Comparison of ENCODE assay signal across 16 cellular contexts in genomic region chr19:850979-851335, GRCh38. TPM values are rescaled to one million over a fixed set of nuclear protein-coding genes. Genes with fewer than 3 reads are reported as not detected.
DNase-seq lines count a peak whose midpoint lies in the region; ATAC-seq, FAIRE-seq and TF ChIP-seq lines count a peak whose summit lies in the region.
"Had no signal": no experiment of that assay in that cellular context is flagged by ENCODE, and none has a peak within 500 bp of the region (broad histone marks: within the 10 kb centered on the region; RNA-seq: fewer than 3 reads in every experiment).

No MANE protein-coding gene starts in this region.

- DNase-seq in left ventricle myocardium inferior = no peak
- DNase-seq in cardiac septum (ENCODE audit: low spot score) = no peak
- no peak for DNase-seq in esophagus squamous epithelium (lab: John Stamatoyannopoulos, UW)
- peak in 1 of 6 donors; percentile 58 for DNase-seq in pancreas
- DNase-seq in dedifferentiated amniotic fluid mesenchymal stem cell (ENCODE audit: extremely low spot score) = no peak
- DNase-seq: activated CD4-positive, CD25-positive, alpha-beta regulatory T cell; activated T-cell treated with anti-CD3 and anti-CD28 coated beads for 4 hours; effector CD4-positive, alpha-beta T cell; NCI-H2081 had no signal

- no peak for TF ChIP-seq POLR2A in esophagus squamous epithelium (IDR thresholded peaks at IDR 0.05)

- H3K9me3 ChIP-seq in left ventricle myocardium inferior (replicated peaks) (no peaks in the 10 kb centered on the region), esophagus squamous epithelium (no peaks in the 10 kb centered on the region), pancreas (no peaks in the 10 kb centered on the region)

- H3K27me3 ChIP-seq in left ventricle myocardium inferior (ENCODE audit: low read depth) = peaks cover 75% of the 10 kb centered on the region
- peaks cover 0 to 93% (median 1%) of the 10 kb centered on the region in 4 donors for H3K27me3 ChIP-seq in esophagus squamous epithelium
- H3K27me3 ChIP-seq in pancreas = peaks cover 0 to 7% (median 0%) of the 10 kb centered on the region in 4 donors

- peak overlapping the region; percentile 48 for H3K4me3 ChIP-seq in left ventricle myocardium inferior
- peak overlapping the region in 1 of 4 donors; percentile 47 for H3K4me3 ChIP-seq in esophagus squamous epithelium
- H3K4me3 ChIP-seq in pancreas = no peak overlapping the region
- H3K4me3 ChIP-seq in urinary bladder (ENCODE audit: low read depth, low read length) = no peak overlapping the region

- 6 to 67% methylated on average over 1 to 5 of the region's 13 CpGs for WGBS in esophagus squamous epithelium, 2 donors
- 34 to 50% methylated on average over 13 of the region's 13 CpGs for WGBS in pancreas, 2 donors
- 35% methylated on average over 13 of the region's 13 CpGs for WGBS in urinary bladder

- FAIRE-seq in pancreas (lab: Jason Lieb, UNC) = no peak

- no peak for ATAC-seq in pancreas
- ATAC-seq in GM21447 (IDR thresholded peaks at IDR 0.05; ENCODE audit: unreplicated experiment) = no peak
- ATAC-seq in HG03457 (IDR thresholded peaks at IDR 0.05; ENCODE audit: unreplicated experiment) = no peak

- H3K27ac ChIP-seq in left ventricle myocardium inferior (replicated peaks) = peak overlapping the region; percentile 80
- H3K27ac ChIP-seq in esophagus squamous epithelium = peak overlapping the region; percentile 26 to 90 (median 78)
- peak overlapping the region; percentile 45 to 68 (median 60) for H3K27ac ChIP-seq in pancreas
- peak overlapping the region; percentile 83 for H3K27ac ChIP-seq in urinary bladder (ENCODE audit: low read depth)

- TF ChIP-seq CTCF in left ventricle myocardium inferior (IDR thresholded peaks at IDR 0.05; ENCODE audit: borderline replicate concordance) (no peak), esophagus squamous epithelium (IDR thresholded peaks at IDR 0.05) (no peak), pancreas (IDR thresholded peaks at IDR 0.05) (no peak)

- intact Hi-C loops in left ventricle myocardium inferior (cut with micrococcal nuclease) (no loop called here), cardiac septum (cut with DNase I) (no loop called here), esophagus squamous epithelium (cut with DNase I) (loop anchor here (10.0 kb wide), 2 partner anchors 76 to 134 kb away; partner anchors contain the start of gene WDR18), pancreas (cut with DNase I) (no loop called here)

- H3K36me3 ChIP-seq in left ventricle myocardium inferior (no peaks in the 10 kb centered on the region), esophagus squamous epithelium (no peaks in the 10 kb centered on the region), pancreas (no peaks in the 10 kb centered on the region), urinary bladder (ENCODE audit: insufficient read depth) (no peaks in the 10 kb centered on the region)

- peaks cover 32% of the 10 kb centered on the region for H3K4me1 ChIP-seq in left ventricle myocardium inferior
- H3K4me1 ChIP-seq in esophagus squamous epithelium = peaks cover 15 to 40% (median 16%) of the 10 kb centered on the region in 3 donors
- H3K4me1 ChIP-seq in pancreas = peaks cover 0 to 5% (median 0%) of the 10 kb centered on the region in 3 donors
- peaks cover 3% of the 10 kb centered on the region for H3K4me1 ChIP-seq in urinary bladder (ENCODE audit: insufficient read depth)

RNA-seq across cellular contexts. Expression of gene ELANE, which starts 1.1 kb away (rescaled TPM):
- total RNA-seq in left ventricle myocardium inferior (0.58 TPM), cardiac septum (0.54 TPM), esophagus squamous epithelium (under 1 TPM in 1 of 4 donors, not detected in 3; 0.95 TPM), pancreas (under 1 TPM in 2 of 6 donors, not detected in 4; 0.16 to 0.35 TPM), urinary bladder (not detected)
- polyA plus RNA-seq in pancreas (under 1 TPM; 0.19 to 0.57 TPM), urinary bladder (5.7 TPM)
- total RNA-seq: A673, Calu3, progenitor cell of endocrine pancreas had no signal

RNA-seq across cellular contexts. Expression of gene CFD, which starts 8.5 kb away (rescaled TPM):
- 200 TPM for total RNA-seq in left ventricle myocardium inferior
- total RNA-seq in cardiac septum = 31.0 TPM
- total RNA-seq in esophagus squamous epithelium = 100 to 1,000 TPM in 2 of 4 donors, 10 to 100 TPM in 2; 52.2 to 883 (median 129) TPM
- 10 to 100 TPM in 2 of 6 donors, 1 to 10 TPM in 4; 2.5 to 48.8 (median 7.3) TPM for total RNA-seq in pancreas
- 10 to 100 TPM; 27.8 to 48.1 TPM for polyA plus RNA-seq in pancreas
- 84.4 TPM for total RNA-seq in urinary bladder
- 2,164 TPM for polyA plus RNA-seq in urinary bladder
- total RNA-seq: LHCN-M2 had no signal

RNA-seq across cellular contexts. Expression of gene PRTN3, which starts 10.2 kb away (rescaled TPM):
- not detected for total RNA-seq in left ventricle myocardium inferior
- 0.62 TPM for total RNA-seq in cardiac septum
- total RNA-seq in esophagus squamous epithelium = not detected
- total RNA-seq in pancreas = under 1 TPM in 1 of 6 donors, not detected in 5; 0.24 TPM
- under 1 TPM in 1 of 2 donors, not detected in 1; 0.14 TPM for polyA plus RNA-seq in pancreas
- total RNA-seq in urinary bladder = 0.26 TPM
- 0.08 TPM for polyA plus RNA-seq in urinary bladder
- total RNA-seq: A673, Calu3, LHCN-M2, progenitor cell of endocrine pancreas had no signal

RNA-seq across cellular contexts. Expression of gene AZU1, which starts 23.3 kb away (rescaled TPM):
- total RNA-seq in left ventricle myocardium inferior = not detected
- 1.1 TPM for total RNA-seq in cardiac septum
- total RNA-seq in esophagus squamous epithelium = not detected
- total RNA-seq in pancreas = not detected
- polyA plus RNA-seq in pancreas = under 1 TPM in 1 of 2 donors, not detected in 1; 0.35 TPM
- not detected for total RNA-seq in urinary bladder
- 0.15 TPM for polyA plus RNA-seq in urinary bladder
- total RNA-seq: A673, Calu3, LHCN-M2 had no signal

RNA-seq across cellular contexts. Expression of gene PLPPR3, which starts 29.2 kb away (rescaled TPM):
- total RNA-seq in left ventricle myocardium inferior = not detected
- total RNA-seq in cardiac septum = not detected
- not detected for total RNA-seq in esophagus squamous epithelium
- under 1 TPM in 1 of 6 donors, not detected in 5; 0.38 TPM for total RNA-seq in pancreas
- polyA plus RNA-seq in pancreas = under 1 TPM in 1 of 2 donors, not detected in 1; 0.05 TPM
- 2.1 TPM for total RNA-seq in urinary bladder
- polyA plus RNA-seq in urinary bladder = 0.03 TPM
- total RNA-seq: Calu3, LHCN-M2 had no signal
